ENCODE assay signal across 25 cellular contexts in the genomic region with DNA sequence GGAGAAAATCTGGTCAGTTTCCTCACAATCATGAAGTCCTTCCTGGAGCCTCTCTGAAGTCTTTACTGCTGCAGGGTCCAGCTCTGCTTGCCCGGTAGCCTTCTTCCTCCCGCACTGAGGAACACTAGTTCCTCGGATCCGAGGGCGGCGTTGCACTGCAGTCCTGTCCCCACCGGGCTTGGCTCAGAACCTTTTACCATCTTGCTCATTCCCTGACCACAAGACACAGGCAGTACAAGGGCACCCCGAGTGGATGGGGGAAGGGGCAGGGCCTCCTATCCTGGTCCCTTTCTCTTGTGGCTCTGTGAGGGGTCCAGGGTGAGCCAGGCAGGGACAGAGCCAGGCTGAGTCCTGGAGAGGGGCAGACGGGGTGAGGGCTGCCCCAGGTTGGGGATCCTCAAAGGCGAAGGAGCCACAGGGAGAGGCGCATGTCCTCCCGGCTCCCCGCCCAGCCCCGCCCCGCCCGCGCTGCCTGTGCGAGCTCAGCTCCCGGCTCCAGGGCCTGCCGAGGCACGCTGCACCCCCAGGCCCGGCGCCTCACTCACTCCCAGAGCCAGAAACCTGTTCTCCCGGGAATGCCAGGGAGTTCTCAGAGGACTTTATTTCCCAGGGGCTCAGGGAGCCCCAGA. TPM values are rescaled to one million over a fixed set of nuclear protein-coding genes. Genes with fewer than 3 reads are reported as not detected.
A peak's percentile ranks its signal among the peaks of the same experiment; 100 is the strongest.
DNase-seq lines count a peak whose midpoint lies in the region; ATAC-seq, FAIRE-seq and TF ChIP-seq lines count a peak whose summit lies in the region.
"Had no signal": no experiment of that assay in that cellular context is flagged by ENCODE, and none has a peak within 500 bp of the region (broad histone marks: within the 10 kb centered on the region; RNA-seq: fewer than 3 reads in every experiment).

No MANE protein-coding gene starts in this region.

- ATAC-seq in lower lobe of right lung = peak; percentile 16 to 25
- ATAC-seq: CD8-positive, alpha-beta T cell; PC-3; stimulated activated naive B cell treated with anti-CD40 and anti-IgM and Interleukin-4, amounts not matched to agents 10 μg/mL and 1 μg/mL and 100 μg/mL, for 72 hours had no signal

- H3K4me3 ChIP-seq in bronchial epithelial cell (ENCODE audit: low read depth, low read length) (peak overlapping the region; percentile 31), lower lobe of right lung (no peak overlapping the region), dorsolateral prefrontal cortex (no peak overlapping the region)
- H3K4me3 ChIP-seq: thyroid gland had no signal

- peaks cover 2% of the 10 kb centered on the region for H3K27me3 ChIP-seq in bronchial epithelial cell (ENCODE audit: control insufficient read depth, insufficient read depth, low read length)
- peaks cover 26% of the 10 kb centered on the region for H3K27me3 ChIP-seq in lower lobe of right lung (ENCODE audit: low read depth)
- peaks cover 0 to 41% (median 4%) of the 10 kb centered on the region in 45 donors for H3K27me3 ChIP-seq in dorsolateral prefrontal cortex
- H3K27me3 ChIP-seq: thyroid gland had no signal

- no peaks in the 10 kb centered on the region for H3K4me1 ChIP-seq in lower lobe of right lung

- DNase-seq in AG08396 (ENCODE audit: low spot score) (peak; percentile 48), NCI-H2171 treated with DMSO at 0.1 percent for 48 hours (lab: John Stamatoyannopoulos, UW) (peak; percentile 71), bronchial epithelial cell (ENCODE audit: low read depth) (peak; percentile 75), lower lobe of right lung (peak; percentile 37), dorsolateral prefrontal cortex (no peak), OCI-M2 (lab: John Stamatoyannopoulos, UW; ENCODE audit: unreplicated experiment) (no peak)
- DNase-seq in stimulated activated CD4-positive, alpha-beta T cell treated with anti-CD3 and anti-CD28 coated beads, Interleukin-2, amount 100 ng/mL, for 24 hours = no peak
- no peak for DNase-seq in activated effector memory CD4-positive, alpha-beta T cell treated with anti-CD3 and anti-CD28 coated beads, Interleukin-2, amount 50 U/mL, for 16 hours
- DNase-seq: activated effector memory CD4-positive, alpha-beta T cell treated with Interleukin-2 at 50 U/mL for 16 hours; amniotic stem cell; CD8-positive, alpha-beta T cell; central memory CD4-positive, alpha-beta T cell; DND-41; effector CD4-positive, alpha-beta T cell; hippocampal formation; NCI-H2081; NCI-H526 treated with DMSO at 0.1 percent for 48 hours; PC-3; retina; SK-N-SH; stimulated activated CD4-positive, alpha-beta T cell treated with anti-CD3 and anti-CD28 coated beads, Interleukin-15, amount 100 ng/mL, for 24 hours; stimulated activated naive B cell treated with anti-CD40 and anti-IgM and Interleukin-4, amounts not matched to agents 10 μg/mL and 1 μg/mL and 100 μg/mL, for 72 hours; T1000; thyroid gland had no signal

- H3K27ac ChIP-seq in lower lobe of right lung (no peak overlapping the region), dorsolateral prefrontal cortex (no peak overlapping the region)
- H3K27ac ChIP-seq: neutrophil, thyroid gland had no signal

- no peaks in the 10 kb centered on the region for H3K9me3 ChIP-seq in lower lobe of right lung
- H3K9me3 ChIP-seq: neutrophil, SK-N-SH, thyroid gland had no signal

- H3K36me3 ChIP-seq in bronchial epithelial cell (ENCODE audit: control insufficient read depth, insufficient read depth, low read length) (no peaks in the 10 kb centered on the region), lower lobe of right lung (no peaks in the 10 kb centered on the region)
- H3K36me3 ChIP-seq: neutrophil, thyroid gland had no signal

- TF ChIP-seq CTCF in bronchial epithelial cell (IDR thresholded peaks at IDR 0.05; ENCODE audit: insufficient read depth, low read length, severe bottlenecking) = no peak
- TF ChIP-seq CTCF in lower lobe of right lung (IDR thresholded peaks at IDR 0.05) = no peak
- no peak for TF ChIP-seq CTCF in dorsolateral prefrontal cortex (IDR thresholded peaks at IDR 0.05 in 54 of 56, conservative IDR thresholded peaks at IDR 0.05 in 2 of 56; ENCODE audit: low read depth in 1 of 56, partially characterized antibody in 56 of 56)

- no peak for FAIRE-seq in bronchial epithelial cell (lab: Jason Lieb, UNC)

- intact Hi-C loops in lower lobe of right lung (cut with DNase I) = no loop called here
- intact Hi-C loops in dorsolateral prefrontal cortex (cut with DNase I) = no loop called here

RNA-seq across cellular contexts. Expression of a gene that starts 1.5 kb away (rescaled TPM):
- total RNA-seq in bronchial epithelial cell (0.38 TPM in 1 of 2 replicates, not detected in the other), lower lobe of right lung (0.15 TPM), dorsolateral prefrontal cortex (not detected)
- total RNA-seq: CD8-positive, alpha-beta T cell; PC-3 had no signal

RNA-seq across cellular contexts. Expression of a gene that starts 34.2 kb away (rescaled TPM):
- total RNA-seq in bronchial epithelial cell (not detected in 2 replicates), lower lobe of right lung (not detected), dorsolateral prefrontal cortex (under 1 TPM in 14 of 120 experiments, not detected in 106; 0.11 to 0.61 (median 0.26) TPM)
- total RNA-seq: CD8-positive, alpha-beta T cell; PC-3; thyroid gland had no signal

RNA-seq across cellular contexts. Expression of a gene that starts 44.7 kb away (rescaled TPM):
- total RNA-seq in bronchial epithelial cell = 21.9 and 22.8 TPM in 2 replicates
- total RNA-seq in lower lobe of right lung = 27.0 TPM
- total RNA-seq in dorsolateral prefrontal cortex = 10 to 100 TPM; 17.5 to 97.1 (median 51.6) TPM

Comparison
In these comparisons a context has a peak if more than half of its experiments do, and no peak if none do; other contexts are left out.
1. DNase-seq: peak in AG08396 (single experiment), NCI-H2171 treated with DMSO at 0.1 percent for 48 hours (single experiment), bronchial epithelial cell (single experiment) and lower lobe of right lung (single experiment); none in dorsolateral prefrontal cortex (0 of 10), OCI-M2 (single experiment), stimulated activated CD4-positive, alpha-beta T cell treated with anti-CD3 and anti-CD28 coated beads, Interleukin-2, amount 100 ng/mL, for 24 hours (0 of 2) and activated effector memory CD4-positive, alpha-beta T cell treated with anti-CD3 and anti-CD28 coated beads, Interleukin-2, amount 50 U/mL, for 16 hours (single experiment).